Comparison of ENCODE assay signal across 31 cellular contexts in genomic region chr6:12640438-12640837, GRCh38.
"Had no signal": no experiment of that assay in that cellular context is flagged by ENCODE, and none has a peak within 500 bp of the region (broad histone marks: within the 10 kb centered on the region; RNA-seq: fewer than 3 reads in every experiment).

No MANE protein-coding gene starts in this region.

- H3K4me3 Mint-ChIP-seq: natural killer cell; nephron; neural progenitor cell; stimulated activated memory B cell treated with anti-CD40 and anti-IgM and Interleukin-4, amounts not matched to agents 10 μg/mL and 1 μg/mL and 100 μg/mL, for 72 hours; stimulated activated naive CD8-positive, alpha-beta T cell treated with anti-CD3 and anti-CD28 coated beads, Interleukin-15, amount 100 ng/mL, for 72 hours; type B pancreatic cell had no signal

- H3K4me1 Mint-ChIP-seq: natural killer cell, nephron, neural progenitor cell had no signal

- H3K9me3 ChIP-seq: ovary, psoas muscle, suprapubic skin, testis, tibial artery, upper lobe of right lung, uterus had no signal

- H3K36me3 ChIP-seq: neural progenitor cell, ovary, spleen, suprapubic skin, tibial artery, transverse colon, upper lobe of right lung, uterus had no signal

- ATAC-seq: natural killer cell; psoas muscle; right cardiac atrium; sciatic nerve; stimulated activated memory B cell treated with anti-CD40 and anti-IgM and Interleukin-4, amounts not matched to agents 10 μg/mL and 1 μg/mL and 100 μg/mL, for 72 hours; stimulated activated naive CD8-positive, alpha-beta T cell treated with anti-CD3 and anti-CD28 coated beads, Interleukin-15, amount 100 ng/mL, for 72 hours; stimulated activated naive CD8-positive, alpha-beta T cell treated with anti-CD3 and anti-CD28 coated beads, Interleukin-15, Interleukin-2, amounts not matched to agents 100 U/mL and 50 U/mL, for 24 hours; upper lobe of right lung had no signal

- H3K36me3 Mint-ChIP-seq: natural killer cell; neural progenitor cell; stimulated activated memory B cell treated with anti-CD40 and anti-IgM and Interleukin-4, amounts not matched to agents 10 μg/mL and 1 μg/mL and 100 μg/mL, for 72 hours; type B pancreatic cell had no signal

- H3K27ac ChIP-seq: neural progenitor cell, ovary, parathyroid adenoma, psoas muscle, skin epidermis, spleen, suprapubic skin, testis, tibial artery, transverse colon, upper lobe of right lung, uterus had no signal

- H3K4me2 ChIP-seq: neural progenitor cell, smooth muscle cell had no signal

- H3K9me3 Mint-ChIP-seq: type B pancreatic cell had no signal

- H3K4me3 ChIP-seq: neural progenitor cell, ovary, psoas muscle, skin epidermis, smooth muscle cell, spleen, suprapubic skin, testis, tibial artery, transverse colon, upper lobe of right lung, uterus had no signal

- H3K9ac ChIP-seq: neural progenitor cell, parathyroid adenoma had no signal

- H2AFZ ChIP-seq: neural progenitor cell, parathyroid adenoma had no signal

- H3K27me3 Mint-ChIP-seq: type B pancreatic cell had no signal

- H3K27me3 ChIP-seq: neural progenitor cell, ovary, suprapubic skin, testis, tibial artery, upper lobe of right lung, uterus had no signal

- DNase-seq: natural killer cell; occipital lobe; ovary; posterior cingulate gyrus; psoas muscle; right cardiac atrium; spleen; stimulated activated CD4-positive, alpha-beta T cell treated with anti-CD3 and anti-CD28 coated beads, Interleukin-12 subunit alpha, Interleukin-12 subunit beta, amount 100 ng/mL, for 4 hours; stimulated activated CD4-positive, alpha-beta T cell treated with anti-CD3 and anti-CD28 coated beads, Interleukin-1b, Interleukin-23, amount 100 ng/mL, for 48 hours; stimulated activated CD4-positive, alpha-beta T cell treated with anti-CD3 and anti-CD28 coated beads, Interleukin-4, amount 100 ng/mL, for 1 hour; stimulated activated CD4-positive, alpha-beta T cell treated with anti-CD3 and anti-CD28 coated beads, Interleukin-4, amount 100 ng/mL, for 4 hours; stimulated activated CD8-positive, alpha-beta memory T cell treated with anti-CD3 and anti-CD28 coated beads, Interleukin-4, amount 100 ng/mL, for 48 hours; stimulated activated naive CD4-positive, alpha-beta T cell; stimulated activated naive CD8-positive, alpha-beta T cell treated with anti-CD3 and anti-CD28 coated beads, Interleukin-15, amount 100 ng/mL, for 72 hours; stimulated activated naive CD8-positive, alpha-beta T cell treated with anti-CD3 and anti-CD28 coated beads, Interleukin-15, Interleukin-2, amounts not matched to agents 100 U/mL and 50 U/mL, for 24 hours; substantia nigra; testis; tibial artery; transverse colon; upper lobe of right lung; uterus had no signal

- H3K79me2 ChIP-seq: parathyroid adenoma had no signal

- H3K27ac Mint-ChIP-seq: natural killer cell; nephron; neural progenitor cell; progenitor cell of endocrine pancreas; stimulated activated memory B cell treated with anti-CD40 and anti-IgM and Interleukin-4, amounts not matched to agents 10 μg/mL and 1 μg/mL and 100 μg/mL, for 72 hours; stimulated activated naive CD8-positive, alpha-beta T cell treated with anti-CD3 and anti-CD28 coated beads, Interleukin-15, amount 100 ng/mL, for 72 hours; type B pancreatic cell had no signal

- H3K4me1 ChIP-seq: neural progenitor cell, parathyroid adenoma, psoas muscle, spleen, suprapubic skin, testis, transverse colon, upper lobe of right lung, uterus had no signal
